Comparison of ENCODE assay signal across 7 cellular contexts in genomic region chr9:6910032-6910431, GRCh38.
DNase-seq lines count a peak whose midpoint lies in the region; ATAC-seq and TF ChIP-seq lines count a peak whose summit lies in the region.

No MANE protein-coding gene starts in this region.

- H3K27ac ChIP-seq in MM.1S (ENCODE audit: low read length) (no peak overlapping the region), brain microvascular endothelial cell (no peak overlapping the region), neural cell (ENCODE audit: low read length) (no peak overlapping the region), coronary artery (no peak overlapping the region)

- peak; percentile 33 for TF ChIP-seq CTCF in GM12864 (IDR thresholded peaks at IDR 0.05; ENCODE audit: low read depth, low read length, missing control alignments)
- TF ChIP-seq CTCF in MM.1S (IDR thresholded peaks at IDR 0.05; ENCODE audit: low read length), result peak; percentile 31
- peak; percentile 51 for TF ChIP-seq CTCF in brain microvascular endothelial cell (IDR thresholded peaks at IDR 0.05; ENCODE audit: low read depth, low read length, missing control alignments)
- TF ChIP-seq CTCF in neural cell (IDR thresholded peaks at IDR 0.05; ENCODE audit: poor library complexity, severe bottlenecking), result peak; percentile 15
- TF ChIP-seq CTCF in coronary artery (IDR thresholded peaks at IDR 0.05), result no peak

- H3K4me2 ChIP-seq in MM.1S (ENCODE audit: low read depth, low read length), result no peak overlapping the region
- no peak overlapping the region for H3K4me2 ChIP-seq in neural cell (ENCODE audit: low read length)

- in situ Hi-C loops in brain microvascular endothelial cell (cut with HindIII; ENCODE audit: low pct_ligation_motif_present, low sequenced_read_pairs), result no loop called here

- no peak overlapping the region for H2AFZ ChIP-seq in MM.1S (ENCODE audit: low read length)
- H2AFZ ChIP-seq in neural cell (ENCODE audit: low read depth, low read length), result no peak overlapping the region

- TF ChIP-seq RAD21 in neural cell (conservative IDR thresholded peaks at IDR 0.05), result no peak

- no peak for ATAC-seq in HG02973 (IDR thresholded peaks at IDR 0.05; ENCODE audit: unreplicated experiment)

- H3K36me3 ChIP-seq in MM.1S (replicated peaks; ENCODE audit: insufficient read depth, low read length) (no peaks in the 10 kb centered on the region), brain microvascular endothelial cell (replicated peaks) (no peaks in the 10 kb centered on the region), neural cell (ENCODE audit: insufficient read depth, low read length) (no peaks in the 10 kb centered on the region)

- no peaks in the 10 kb centered on the region for H3K4me1 ChIP-seq in MM.1S (ENCODE audit: low read length)

- no peaks in the 10 kb centered on the region for H3K27me3 ChIP-seq in MM.1S (replicated peaks; ENCODE audit: insufficient read depth, low read length)
- H3K27me3 ChIP-seq in brain microvascular endothelial cell (replicated peaks), result no peaks in the 10 kb centered on the region
- H3K27me3 ChIP-seq in neural cell (ENCODE audit: insufficient read depth, low read depth, low read length), result no peaks in the 10 kb centered on the region

- H3F3A ChIP-seq in MM.1S (ENCODE audit: insufficient read depth, low read length) (no peaks in the 10 kb centered on the region), neural cell (ENCODE audit: insufficient read depth, low read length, poor library complexity, severe bottlenecking) (no peaks in the 10 kb centered on the region)

- DNase-seq in GM12864 (ENCODE audit: low read depth), result no peak
- no peak for DNase-seq in MM.1S
- no peak for DNase-seq in brain microvascular endothelial cell
- no peak for DNase-seq in NCI-H2107 treated with DMSO at 0.1 percent for 48 hours (lab: John Stamatoyannopoulos, UW; ENCODE audit: unreplicated experiment)
- DNase-seq in coronary artery (ENCODE audit: low spot score), result no peak

- H3K4me3 ChIP-seq in GM12864 (ENCODE audit: low read depth, low read length), result no peak overlapping the region
- no peak overlapping the region for H3K4me3 ChIP-seq in MM.1S (ENCODE audit: low read length)
- H3K4me3 ChIP-seq in brain microvascular endothelial cell (ENCODE audit: low read depth, low read length), result no peak overlapping the region
- H3K4me3 ChIP-seq in neural cell (ENCODE audit: low read length), result no peak overlapping the region
- no peak overlapping the region for H3K4me3 ChIP-seq in coronary artery

- H3K9ac ChIP-seq in MM.1S (ENCODE audit: low read length) (no peak overlapping the region), neural cell (ENCODE audit: low read length) (no peak overlapping the region)

- H3K79me2 ChIP-seq in MM.1S (ENCODE audit: low read length) (no peaks in the 10 kb centered on the region), neural cell (replicated peaks; ENCODE audit: insufficient read depth, low read length) (no peaks in the 10 kb centered on the region)

- H3K9me3 ChIP-seq in MM.1S (replicated peaks; ENCODE audit: insufficient read depth, low read length), result no peaks in the 10 kb centered on the region
- H3K9me3 ChIP-seq in neural cell (ENCODE audit: low read length), result no peaks in the 10 kb centered on the region

- H3K9me2 ChIP-seq in MM.1S (replicated peaks; ENCODE audit: insufficient read depth, low read length) (no peaks in the 10 kb centered on the region), neural cell (ENCODE audit: insufficient read depth, low read length) (no peaks in the 10 kb centered on the region)

- H4K20me1 ChIP-seq in MM.1S (ENCODE audit: insufficient read depth, low read length) (no peaks in the 10 kb centered on the region), neural cell (ENCODE audit: insufficient read depth) (no peaks in the 10 kb centered on the region)

- TF ChIP-seq EP300 in neural cell (conservative IDR thresholded peaks at IDR 0.05; ENCODE audit: poor library complexity, severe bottlenecking), result no peak

TF ChIP-seq in neural cell, 6 proteins besides CTCF, POLR2A, EP300 and RAD21:
- TF ChIP-seq EZH2 (IDR thresholded peaks at IDR 0.05; ENCODE audit: borderline replicate concordance, insufficient read depth, low read length, poor library complexity, severe bottlenecking), result no peak
- TF ChIP-seq TAF1 (IDR thresholded peaks at IDR 0.05; ENCODE audit: low read depth), result no peak
